17 cellular contexts compared by ENCODE assay signal in the genomic region with DNA sequence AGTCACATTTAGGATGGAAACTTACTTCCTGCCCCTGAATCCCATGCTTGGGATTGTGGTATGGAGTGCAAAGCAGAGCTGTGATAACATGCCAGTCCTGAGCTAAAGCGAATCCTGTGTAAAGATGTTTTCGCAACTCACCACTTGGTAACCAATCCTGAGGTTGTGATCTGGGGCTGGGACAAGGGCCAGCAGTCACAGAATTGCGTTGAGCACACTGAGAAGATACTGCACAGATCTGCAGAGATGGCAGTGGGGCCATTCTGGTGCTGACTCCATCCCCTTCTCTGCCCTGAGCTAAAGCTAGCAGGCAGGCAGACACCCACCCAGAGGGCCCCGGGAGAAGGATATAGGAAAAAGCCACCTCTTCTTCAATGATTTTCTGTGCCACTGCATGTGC.
DNase-seq lines count a peak whose midpoint lies in the region; ATAC-seq and TF ChIP-seq lines count a peak whose summit lies in the region.
"Had no signal": no experiment of that assay in that cellular context is flagged by ENCODE, and none has a peak within 500 bp of the region (broad histone marks: within the 10 kb centered on the region; RNA-seq: fewer than 3 reads in every experiment).

No MANE protein-coding gene starts in this region.

- H3K36me3 ChIP-seq in GM23338 (ENCODE audit: insufficient read depth) = 0 out of 2 replicates have a peak, but pooled peaks cover 2% of the 10 kb centered on the region
- H3K36me3 ChIP-seq in brain microvascular endothelial cell (replicated peaks) = peaks cover 3% of the 10 kb centered on the region
- H3K36me3 ChIP-seq in right atrium auricular region = peaks cover 14% of the 10 kb centered on the region

- H3K27ac Mint-ChIP-seq in GM23338 (no peak overlapping the region; the same call in 1 of the 2 replicates), progenitor cell of endocrine pancreas (no peak overlapping the region)
- H3K27ac Mint-ChIP-seq: CD4-positive, alpha-beta T cell had no signal

- H3K9me3 Mint-ChIP-seq in GM23338 (no peaks in the 10 kb centered on the region), progenitor cell of endocrine pancreas (ENCODE audit: low read depth) (peaks cover 9% of the 10 kb centered on the region)

- DNase-seq in GM23338 (ENCODE audit: low spot score) (no peak), brain microvascular endothelial cell (peak; percentile 29), right atrium auricular region (ENCODE audit: low spot score) (peak; percentile 70), renal cortical epithelial cell (ENCODE audit: low read depth) (peak; percentile 12), progenitor cell of endocrine pancreas (ENCODE audit: low spot score, unreplicated experiment) (no peak)
- DNase-seq: activated CD4-positive, CD25-positive, alpha-beta regulatory T cell treated with anti-CD3 and anti-CD28 coated beads, Interleukin-2, amount 50 U/mL, for 72 hours; CD4-positive, alpha-beta T cell; cortex of kidney; stimulated activated CD4-positive, alpha-beta T cell treated with anti-CD3 and anti-CD28 coated beads, Interleukin-4, amount 100 ng/mL, for 24 hours had no signal

- H3K9me3 ChIP-seq in right atrium auricular region = no peaks in the 10 kb centered on the region
- H3K9me3 ChIP-seq: SJSA1 had no signal

- H3K79me2 ChIP-seq in GM23338 (replicated peaks; ENCODE audit: insufficient read depth) = peaks cover 29% of the 10 kb centered on the region

- H3K9me2 ChIP-seq in GM23338 (ENCODE audit: insufficient read depth) = no peaks in the 10 kb centered on the region

- no peak overlapping the region for H3K4me3 Mint-ChIP-seq in GM23338
- no peak overlapping the region for H3K4me3 Mint-ChIP-seq in progenitor cell of endocrine pancreas (ENCODE audit: low read depth)
- H3K4me3 Mint-ChIP-seq: CD4-positive, alpha-beta T cell; neural crest cell had no signal

- peaks cover 25% of the 10 kb centered on the region; the same call in 1 of the 2 replicates for H3K4me1 ChIP-seq in GM23338 (ENCODE audit: insufficient read depth)
- H3K4me1 ChIP-seq in right atrium auricular region = peaks cover 0 to 59% of the 10 kb centered on the region in 2 donors

- in situ Hi-C loops in brain microvascular endothelial cell (cut with HindIII; ENCODE audit: low pct_ligation_motif_present, low sequenced_read_pairs) = no loop called here

- peak; percentile 32; the same call in 2 of the 3 replicates for ATAC-seq in GM23338
- ATAC-seq in GM19452 (IDR thresholded peaks at IDR 0.05; ENCODE audit: unreplicated experiment) = no peak
- ATAC-seq in HG03378 (IDR thresholded peaks at IDR 0.05; ENCODE audit: unreplicated experiment) = no peak
- ATAC-seq in HG03342 (IDR thresholded peaks at IDR 0.05; ENCODE audit: unreplicated experiment) = no peak
- ATAC-seq: HCT116 had no signal

- H3K27me3 ChIP-seq in GM23338 (ENCODE audit: insufficient read depth) (no peaks in the 10 kb centered on the region), brain microvascular endothelial cell (replicated peaks) (no peaks in the 10 kb centered on the region), right atrium auricular region (no peaks in the 10 kb centered on the region)
- H3K27me3 ChIP-seq: SJSA1 had no signal

- no peak overlapping the region for H3K4me3 ChIP-seq in GM23338
- no peak overlapping the region for H3K4me3 ChIP-seq in brain microvascular endothelial cell (ENCODE audit: low read depth, low read length)
- H3K4me3 ChIP-seq in right atrium auricular region = no peak overlapping the region
- H3K4me3 ChIP-seq: SJSA1, thoracic aorta had no signal

- H3K36me3 Mint-ChIP-seq in GM23338 (ENCODE audit: low read depth) (peaks cover 31% of the 10 kb centered on the region), progenitor cell of endocrine pancreas (ENCODE audit: insufficient read depth) (peaks cover 28% of the 10 kb centered on the region)

- H2AFZ ChIP-seq in GM23338 = no peak overlapping the region

- H3K4me2 ChIP-seq in GM23338 = no peak overlapping the region
- H3K4me2 ChIP-seq: KMS-11 had no signal

- TF ChIP-seq CTCF in GM23338 (conservative IDR thresholded peaks at IDR 0.05; ENCODE audit: low read depth in 2 of 2) (no peak), brain microvascular endothelial cell (IDR thresholded peaks at IDR 0.05; ENCODE audit: low read depth, low read length, missing control alignments) (no peak), right atrium auricular region (IDR thresholded peaks at IDR 0.05) (no peak), progenitor cell of endocrine pancreas (IDR thresholded peaks at IDR 0.05; ENCODE audit: unreplicated experiment) (no peak)

- no peaks in the 10 kb centered on the region; the same call in 1 of the 2 replicates for H3F3A ChIP-seq in GM23338 (replicated peaks; ENCODE audit: low read depth)

- H3K27me3 Mint-ChIP-seq in GM23338 (ENCODE audit: insufficient read depth, low read depth, poor library complexity) (no peaks in the 10 kb centered on the region), progenitor cell of endocrine pancreas (no peaks in the 10 kb centered on the region)
- H3K27me3 Mint-ChIP-seq: CD4-positive, alpha-beta T cell had no signal

- H3K27ac ChIP-seq in GM23338 (ENCODE audit: low read depth) = peak overlapping the region; percentile 14; the same call in 1 of the 2 replicates
- H3K27ac ChIP-seq in brain microvascular endothelial cell = no peak overlapping the region
- H3K27ac ChIP-seq in right atrium auricular region = peak overlapping the region; percentile 67 to 71
- H3K27ac ChIP-seq: KMS-11, SJSA1, thoracic aorta had no signal

- peaks cover 23% of the 10 kb centered on the region; the same call in 1 of the 2 replicates for H4K20me1 ChIP-seq in GM23338 (replicated peaks; ENCODE audit: insufficient read depth)

- H3K4me1 Mint-ChIP-seq in GM23338 = peaks cover 38% of the 10 kb centered on the region
- peaks cover 28% of the 10 kb centered on the region for H3K4me1 Mint-ChIP-seq in progenitor cell of endocrine pancreas (ENCODE audit: low read depth)

TF ChIP-seq in GM23338, 12 proteins besides CTCF, POLR2A, EP300 and RAD21 (continues in another document):
- TF ChIP-seq POLR2AphosphoS5 (IDR thresholded peaks at IDR 0.05; ENCODE audit: low read depth) (no peak), STAT1 (IDR thresholded peaks at IDR 0.05; ENCODE audit: unreplicated experiment) (no peak), ZNF331 (CRISPR knock-in tag; IDR thresholded peaks at IDR 0.05; ENCODE audit: low read depth) (no peak), NANOG (IDR thresholded peaks at IDR 0.05; ENCODE audit: borderline replicate concordance) (no peak), EZH2phosphoT487 (IDR thresholded peaks at IDR 0.05; ENCODE audit: unreplicated experiment) (no peak), CREB1 (CRISPR knock-in tag; IDR thresholded peaks at IDR 0.05; ENCODE audit: low read depth) (no peak)
- TF ChIP-seq, protein P1, sequence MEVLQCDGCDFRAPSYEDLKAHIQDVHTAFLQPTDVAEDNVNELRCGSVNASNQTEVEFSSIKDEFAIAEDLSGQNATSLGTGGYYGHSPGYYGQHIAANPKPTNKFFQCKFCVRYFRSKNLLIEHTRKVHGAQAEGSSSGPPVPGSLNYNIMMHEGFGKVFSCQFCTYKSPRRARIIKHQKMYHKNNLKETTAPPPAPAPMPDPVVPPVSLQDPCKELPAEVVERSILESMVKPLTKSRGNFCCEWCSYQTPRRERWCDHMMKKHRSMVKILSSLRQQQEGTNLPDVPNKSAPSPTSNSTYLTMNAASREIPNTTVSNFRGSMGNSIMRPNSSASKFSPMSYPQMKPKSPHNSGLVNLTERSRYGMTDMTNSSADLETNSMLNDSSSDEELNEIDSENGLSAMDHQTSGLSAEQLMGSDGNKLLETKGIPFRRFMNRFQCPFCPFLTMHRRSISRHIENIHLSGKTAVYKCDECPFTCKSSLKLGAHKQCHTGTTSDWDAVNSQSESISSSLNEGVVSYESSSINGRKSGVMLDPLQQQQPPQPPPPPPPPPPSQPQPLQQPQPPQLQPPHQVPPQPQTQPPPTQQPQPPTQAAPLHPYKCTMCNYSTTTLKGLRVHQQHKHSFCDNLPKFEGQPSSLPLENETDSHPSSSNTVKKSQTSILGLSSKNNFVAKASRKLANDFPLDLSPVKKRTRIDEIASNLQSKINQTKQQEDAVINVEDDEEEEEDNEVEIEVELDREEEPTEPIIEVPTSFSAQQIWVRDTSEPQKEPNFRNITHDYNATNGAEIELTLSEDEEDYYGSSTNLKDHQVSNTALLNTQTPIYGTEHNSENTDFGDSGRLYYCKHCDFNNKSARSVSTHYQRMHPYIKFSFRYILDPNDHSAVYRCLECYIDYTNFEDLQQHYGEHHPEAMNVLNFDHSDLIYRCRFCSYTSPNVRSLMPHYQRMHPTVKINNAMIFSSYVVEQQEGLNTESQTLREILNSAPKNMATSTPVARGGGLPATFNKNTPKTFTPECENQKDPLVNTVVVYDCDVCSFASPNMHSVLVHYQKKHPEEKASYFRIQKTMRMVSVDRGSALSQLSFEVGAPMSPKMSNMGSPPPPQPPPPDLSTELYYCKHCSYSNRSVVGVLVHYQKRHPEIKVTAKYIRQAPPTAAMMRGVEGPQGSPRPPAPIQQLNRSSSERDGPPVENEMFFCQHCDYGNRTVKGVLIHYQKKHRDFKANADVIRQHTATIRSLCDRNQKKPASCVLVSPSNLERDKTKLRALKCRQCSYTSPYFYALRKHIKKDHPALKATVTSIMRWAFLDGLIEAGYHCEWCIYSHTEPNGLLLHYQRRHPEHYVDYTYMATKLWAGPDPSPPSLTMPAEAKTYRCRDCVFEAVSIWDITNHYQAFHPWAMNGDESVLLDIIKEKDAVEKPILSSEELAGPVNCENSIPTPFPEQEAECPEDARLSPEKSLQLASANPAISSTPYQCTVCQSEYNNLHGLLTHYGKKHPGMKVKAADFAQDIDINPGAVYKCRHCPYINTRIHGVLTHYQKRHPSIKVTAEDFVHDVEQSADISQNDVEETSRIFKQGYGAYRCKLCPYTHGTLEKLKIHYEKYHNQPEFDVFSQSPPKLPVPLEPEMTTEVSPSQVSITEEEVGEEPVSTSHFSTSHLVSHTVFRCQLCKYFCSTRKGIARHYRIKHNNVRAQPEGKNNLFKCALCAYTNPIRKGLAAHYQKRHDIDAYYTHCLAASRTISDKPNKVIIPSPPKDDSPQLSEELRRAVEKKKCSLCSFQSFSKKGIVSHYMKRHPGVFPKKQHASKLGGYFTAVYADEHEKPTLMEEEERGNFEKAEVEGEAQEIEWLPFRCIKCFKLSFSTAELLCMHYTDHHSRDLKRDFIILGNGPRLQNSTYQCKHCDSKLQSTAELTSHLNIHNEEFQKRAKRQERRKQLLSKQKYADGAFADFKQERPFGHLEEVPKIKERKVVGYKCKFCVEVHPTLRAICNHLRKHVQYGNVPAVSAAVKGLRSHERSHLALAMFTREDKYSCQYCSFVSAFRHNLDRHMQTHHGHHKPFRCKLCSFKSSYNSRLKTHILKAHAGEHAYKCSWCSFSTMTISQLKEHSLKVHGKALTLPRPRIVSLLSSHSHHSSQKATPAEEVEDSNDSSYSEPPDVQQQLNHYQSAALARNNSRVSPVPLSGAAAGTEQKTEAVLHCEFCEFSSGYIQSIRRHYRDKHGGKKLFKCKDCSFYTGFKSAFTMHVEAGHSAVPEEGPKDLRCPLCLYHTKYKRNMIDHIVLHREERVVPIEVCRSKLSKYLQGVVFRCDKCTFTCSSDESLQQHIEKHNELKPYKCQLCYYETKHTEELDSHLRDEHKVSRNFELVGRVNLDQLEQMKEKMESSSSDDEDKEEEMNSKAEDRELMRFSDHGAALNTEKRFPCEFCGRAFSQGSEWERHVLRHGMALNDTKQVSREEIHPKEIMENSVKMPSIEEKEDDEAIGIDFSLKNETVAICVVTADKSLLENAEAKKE (CRISPR knock-in tag; IDR thresholded peaks at IDR 0.05) = no peak

Comparison
In these comparisons a context has a peak if more than half of its experiments do, and no peak if none do; other contexts are left out.
1. DNase-seq: peak in brain microvascular endothelial cell (single experiment), right atrium auricular region (single experiment) and renal cortical epithelial cell (single experiment); none in GM23338 (single experiment) and progenitor cell of endocrine pancreas (single experiment).